In genomic region chr3:13279532-13279910, GRCh38 we compare ENCODE assay signal across 17 cellular contexts.
"Had no signal": no experiment of that assay in that cellular context is flagged by ENCODE, and none has a peak within 500 bp of the region (broad histone marks: within the 10 kb centered on the region; RNA-seq: fewer than 3 reads in every experiment).

No MANE protein-coding gene starts in this region.

- DNase-seq: cortex of kidney; effector CD8-positive, alpha-beta T cell; foreskin melanocyte; mammary epithelial cell; naive thymus-derived CD4-positive, alpha-beta T cell; nephron progenitor cell; stimulated activated CD4-positive, alpha-beta T cell treated with anti-CD3 and anti-CD28 coated beads, Interleukin-2, amount 100 ng/mL, for 24 hours; stimulated activated CD4-positive, alpha-beta T cell treated with anti-CD3 and anti-CD28 coated beads, Interleukin-4, amount 100 ng/mL, for 4 hours; stimulated activated naive B cell treated with anti-CD40 and anti-IgM and Interleukin-4, amounts not matched to agents 10 μg/mL and 1 μg/mL and 100 μg/mL, for 72 hours; stomach; substantia nigra; transverse colon had no signal

- H3K4me3 ChIP-seq: dorsolateral prefrontal cortex, hepatocyte, right atrium auricular region, stomach, thoracic aorta, transverse colon had no signal

- H3K27me3 ChIP-seq: dorsolateral prefrontal cortex had no signal

- ATAC-seq: naive thymus-derived CD4-positive, alpha-beta T cell; stimulated activated naive B cell treated with anti-CD40 and anti-IgM and Interleukin-4, amounts not matched to agents 10 μg/mL and 1 μg/mL and 100 μg/mL, for 72 hours had no signal

- H3K36me3 ChIP-seq: neutrophil, right atrium auricular region, stomach, thoracic aorta, transverse colon had no signal

- H3K27ac ChIP-seq: hepatocyte, neutrophil, stomach, thoracic aorta, transverse colon had no signal

- H3K4me2 ChIP-seq: hepatocyte had no signal
